In the genomic region with DNA sequence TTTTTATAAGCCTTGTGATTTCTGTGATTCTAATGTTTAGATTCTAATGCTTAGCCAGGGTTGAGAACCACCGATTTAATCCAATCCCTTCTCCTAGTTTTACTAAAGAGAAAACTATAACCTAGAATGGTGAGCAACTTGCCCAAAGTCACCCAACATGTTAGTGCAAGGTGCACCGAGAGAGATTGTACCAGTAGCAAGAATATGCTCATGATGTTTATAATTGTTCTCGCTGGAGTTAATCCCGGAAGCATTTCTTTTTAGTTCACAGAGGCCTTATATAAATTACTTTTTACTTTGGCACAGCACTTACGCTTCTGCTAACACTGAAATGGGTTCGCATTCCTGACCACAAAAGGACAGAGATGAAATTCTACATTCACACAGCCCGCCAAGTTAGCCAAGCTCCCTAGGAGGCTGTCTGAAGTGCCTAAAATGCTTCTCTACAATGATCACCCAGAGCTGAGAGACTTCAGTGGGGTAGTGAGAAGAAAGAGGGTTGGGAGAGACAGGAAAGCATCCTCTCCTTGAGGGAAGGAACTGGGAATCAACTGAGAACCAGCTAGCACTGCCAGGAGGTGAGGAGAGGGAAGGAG, we compare ENCODE assay signal across 8 cellular contexts. TPM values are rescaled to one million over a fixed set of nuclear protein-coding genes. Genes with fewer than 3 reads are reported as not detected.
DNase-seq lines count a peak whose midpoint lies in the region; ATAC-seq, FAIRE-seq and TF ChIP-seq lines count a peak whose summit lies in the region.

No MANE protein-coding gene starts in this region.

- TF ChIP-seq CTCF in heart right ventricle (IDR thresholded peaks at IDR 0.05), result no peak
- no peak for TF ChIP-seq CTCF in K562 (IDR thresholded peaks at IDR 0.05 in 2 of 3, conservative IDR thresholded peaks at IDR 0.05 in 1 of 3; ENCODE audit: insufficient read depth in 2 of 3, low read depth in 1 of 3, low read length in 3 of 3)
- no peak for TF ChIP-seq CTCF in vagina (IDR thresholded peaks at IDR 0.05)

- H2AFZ ChIP-seq in K562 (ENCODE audit: low read depth, low read length) (peak overlapping the region; percentile 98), mesenchymal stem cell (ENCODE audit: low read depth, low read length) (peak overlapping the region; percentile 3)

- H3K9me3 ChIP-seq in heart right ventricle (no peaks in the 10 kb centered on the region), K562 (replicated peaks; ENCODE audit: control insufficient read depth, insufficient read depth, low read depth, low read length) (no peaks in the 10 kb centered on the region), mesenchymal stem cell (ENCODE audit: control insufficient read depth, low read length) (no peaks in the 10 kb centered on the region), vagina (no peaks in the 10 kb centered on the region)

- BruUV-seq in K562 (replicated peaks; lab: Mats Ljungman, UMichigan), result TSS peak; percentile 96

- H3K79me1 ChIP-seq in mesenchymal stem cell (replicated peaks; ENCODE audit: low read length, poor library complexity, severe bottlenecking), result peaks cover 8% of the 10 kb centered on the region

- H3K23ac ChIP-seq in mesenchymal stem cell (ENCODE audit: low read length in 2 of 2), result no peak overlapping the region

- no peak overlapping the region for H2BK5ac ChIP-seq in mesenchymal stem cell (ENCODE audit: low read depth, low read length, poor library complexity, severe bottlenecking)

- H2BK12ac ChIP-seq in mesenchymal stem cell (ENCODE audit: low read length in 2 of 2), result peak overlapping the region in 1 of 2 experiments; percentile 73

- peak overlapping the region; percentile 44 to 80 (median 70) for H3K4me3 ChIP-seq in heart right ventricle
- H3K4me3 ChIP-seq in K562, result peak overlapping the region; percentile 84
- peak overlapping the region in 1 of 2 experiments; percentile 78 for H3K4me3 ChIP-seq in mesenchymal stem cell (ENCODE audit: insufficient read depth in 1 of 2, low read depth in 1 of 2, low read length in 2 of 2)
- H3K4me3 ChIP-seq in vagina, result peak overlapping the region; percentile 76 to 91

- in situ Hi-C loops in K562 (cut with MboI), result no loop called here

- H3K9ac ChIP-seq in K562 (ENCODE audit: insufficient read depth in 1 of 2, low read depth in 2 of 2, low read length in 2 of 2) (peak overlapping the region; percentile 71 to 82; a peak in 3 of 4 replicates), mesenchymal stem cell (ENCODE audit: low read length) (peak overlapping the region; percentile 92)

- peak overlapping the region in 1 of 2 experiments; percentile 2 for H3K4ac ChIP-seq in mesenchymal stem cell (ENCODE audit: low read depth in 1 of 2, low read length in 2 of 2)

- H3K27me3 ChIP-seq in heart right ventricle (no peaks in the 10 kb centered on the region), K562 (ENCODE audit: control insufficient read depth in 2 of 2, insufficient read depth in 2 of 2, low read length in 2 of 2) (no peaks in the 10 kb centered on the region), mesenchymal stem cell (ENCODE audit: control insufficient read depth in 1 of 2, insufficient read depth in 1 of 2, low read length in 2 of 2) (peaks cover 0 to 18% of the 10 kb centered on the region in 2 experiments), vagina (no peaks in the 10 kb centered on the region)

- no peak for DNase-seq in heart right ventricle
- no peak for DNase-seq in cardiac septum (ENCODE audit: low spot score)
- no peak for DNase-seq in K562 (ENCODE audit: extremely low read depth in 1 of 4, low spot score in 3 of 4)
- DNase-seq in mesenchymal stem cell, result no peak
- DNase-seq in vagina (ENCODE audit: extremely low spot score in 2 of 2), result no peak
- DNase-seq in DMS153 treated with DMSO at 0.1 percent for 48 hours (lab: John Stamatoyannopoulos, UW; ENCODE audit: unreplicated experiment), result no peak
- no peak for DNase-seq in iPS-NIHi7 (ENCODE audit: extremely low spot score)
- DNase-seq in HUDEP-2 (lab: John Stamatoyannopoulos, UW; ENCODE audit: unreplicated experiment in 76 of 76), result no peak

- H3K79me2 ChIP-seq in K562 (ENCODE audit: control insufficient read depth, insufficient read depth, low read length), result peaks cover 6% of the 10 kb centered on the region; the same call in 2 of the 3 replicates

- H4K8ac ChIP-seq in mesenchymal stem cell (ENCODE audit: low read length), result peak overlapping the region; percentile 98

- CTCF ChIA-PET in K562 (lab: Yijun Ruan, JAX; ENCODE audit: low intra/inter-chr PET ratio), result no interaction called here

- TF ChIP-seq RAD21 in K562 (CRISPR knock-in tag; conservative IDR thresholded peaks at IDR 0.05 in 1 of 2, IDR thresholded peaks at IDR 0.05 in 1 of 2), result no peak

- H3K18ac ChIP-seq in mesenchymal stem cell (ENCODE audit: low read depth in 1 of 2, low read length in 2 of 2), result peak overlapping the region; percentile 6 to 81

- 62 to 65% methylated on average over 7 of the region's 7 CpGs for WGBS in heart right ventricle, 2 donors
- WGBS in K562 (ENCODE audit: insufficient coverage, low coverage, missing lambda C conversion rate), result 59% methylated on average over 7 of the region's 7 CpGs
- WGBS in mesenchymal stem cell, result 95% methylated on average over 6 of the region's 7 CpGs

- POLR2A ChIA-PET in K562 (lab: Yijun Ruan, JAX), result interaction anchor here (0.9 to 2.8 kb wide), 4 partner anchors 10 to 14 kb away, joined by 3 to 12 read pairs (median 7); a partner anchor contains a TSS

- H3K14ac ChIP-seq in mesenchymal stem cell (ENCODE audit: low read length in 2 of 2), result no peak overlapping the region

- H2BK120ac ChIP-seq in mesenchymal stem cell (ENCODE audit: low read depth, low read length), result peak overlapping the region; percentile 6

- no peak for TF ChIP-seq EP300 in K562 (IDR thresholded peaks at IDR 0.05; ENCODE audit: low read length)

- H3K36me3 ChIP-seq in heart right ventricle, result peaks cover 0 to 16% (median 0%) of the 10 kb centered on the region in 9 donors
- H3K36me3 ChIP-seq in K562 (ENCODE audit: control insufficient read depth, insufficient read depth, low read length), result no peaks in the 10 kb centered on the region; the same call in 2 of the 3 replicates
- peaks cover 0 to 3% of the 10 kb centered on the region in 2 experiments for H3K36me3 ChIP-seq in mesenchymal stem cell (ENCODE audit: control insufficient read depth in 1 of 2, insufficient read depth in 2 of 2, low read depth in 1 of 2, low read length in 2 of 2)
- no peaks in the 10 kb centered on the region for H3K36me3 ChIP-seq in vagina

- H3K4me2 ChIP-seq in K562 (ENCODE audit: insufficient read depth, low read length) (peak overlapping the region; percentile 90), mesenchymal stem cell (ENCODE audit: low read length, poor library complexity, severe bottlenecking) (peak overlapping the region; percentile 85)

- TF ChIP-seq POLR2A in K562 (conservative IDR thresholded peaks at IDR 0.05), result no peak
- TF ChIP-seq POLR2A in vagina (IDR thresholded peaks at IDR 0.05), result no peak

- H2AK5ac ChIP-seq in mesenchymal stem cell (ENCODE audit: low read length, severe bottlenecking), result peak overlapping the region; percentile 74

- no peak for ATAC-seq in heart right ventricle
- ATAC-seq in K562, result no peak

- peaks cover 30 to 75% (median 63%) of the 10 kb centered on the region in 9 donors for H3K4me1 ChIP-seq in heart right ventricle
- peaks cover 17 to 26% of the 10 kb centered on the region in 2 experiments; a peak in 4 of 5 replicates for H3K4me1 ChIP-seq in K562 (replicated peaks in 1 of 2; ENCODE audit: control insufficient read depth in 2 of 2, insufficient read depth in 2 of 2, low read length in 2 of 2)
- peaks cover 32% of the 10 kb centered on the region for H3K4me1 ChIP-seq in mesenchymal stem cell (ENCODE audit: control insufficient read depth, insufficient read depth, low read depth, low read length)
- peaks cover 47% of the 10 kb centered on the region for H3K4me1 ChIP-seq in vagina

- no peak overlapping the region for H2BK15ac ChIP-seq in mesenchymal stem cell (ENCODE audit: low read depth, poor library complexity, severe bottlenecking)

- H4K20me1 ChIP-seq in K562 (replicated peaks; ENCODE audit: control insufficient read depth, insufficient read depth, low read length), result no peaks in the 10 kb centered on the region; the same call in 1 of the 2 replicates

- H3K9me1 ChIP-seq in K562 (ENCODE audit: control insufficient read depth, insufficient read depth, low read length), result no peaks in the 10 kb centered on the region

- intact Hi-C loops in heart right ventricle (cut with DNase I), result no loop called here
- intact Hi-C loops in cardiac septum (cut with DNase I), result no loop called here
- intact Hi-C loops in K562 (cut with micrococcal nuclease), result no loop called here
- intact Hi-C loops in vagina (cut with DNase I), result no loop called here

- FAIRE-seq in K562 (lab: Jason Lieb, UNC), result no peak

- peak overlapping the region; percentile 25 for H4K91ac ChIP-seq in mesenchymal stem cell (ENCODE audit: low read length)

- H3K27ac ChIP-seq in heart right ventricle (peak overlapping the region; percentile 82 to 97 (median 92)), K562 (ENCODE audit: extremely low read depth, low read depth, low read length) (peak overlapping the region; percentile 88), mesenchymal stem cell (ENCODE audit: low read length, poor library complexity, severe bottlenecking) (peak overlapping the region; percentile 98), vagina (peak overlapping the region; percentile 94)

RNA-seq across cellular contexts. Expression of a gene that starts 0.6 kb away (rescaled TPM):
- 100 to 1,000 TPM in 5 of 10 donors, 10 to 100 TPM in 5; 68.3 to 136 (median 101) TPM for total RNA-seq in heart right ventricle
- polyA plus RNA-seq in heart right ventricle, result 100 to 1,000 TPM; 305 to 515 TPM
- 97.7 TPM for total RNA-seq in cardiac septum
- 9.0 and 26.9 TPM in 2 replicates for total RNA-seq in K562 (2011; cell fraction: chromatin; rRNA removed; ENCODE audit: low replicate concordance)
- 23.7 and 30.0 TPM in 2 replicates for total RNA-seq in K562 (2011; cell fraction: nucleolus; rRNA removed)
- total RNA-seq in K562 (2011; cell fraction: nucleoplasm; rRNA removed), result 23.8 and 24.1 TPM in 2 replicates
- total RNA-seq in K562 (2014; rRNA removed), result 124 and 125 TPM in 2 replicates
- total RNA-seq in K562 (2014; rRNA removed; fragmentation: Illumina TruSeq; extraction: Trizol), result 52.1 and 75.2 TPM in 2 replicates
- 82.9 and 84.6 TPM in 2 replicates for total RNA-seq in K562 (2015; rRNA removed; fragmentation: Illumina TruSeq; extraction: Trizol)
- total RNA-seq in K562 (2021), result 81.8 and 83.5 TPM in 2 replicates
- polyA plus RNA-seq in K562 (2011; rRNA removed), result 86.4 and 95.8 TPM in 2 replicates
- polyA plus RNA-seq in K562 (2011; cell fraction: cytosol; rRNA removed), result 120 and 170 TPM in 2 replicates
- 46.8 and 53.7 TPM in 2 replicates for polyA plus RNA-seq in K562 (2011; cell fraction: nucleus; rRNA removed)
- polyA plus RNA-seq in K562 (2012), result 100 and 125 TPM in 2 replicates
- polyA plus RNA-seq in K562 (2014; fragmentation: Illumina TruSeq; extraction: Trizol), result 98.8 and 108 TPM in 2 replicates
- 100 to 1,000 TPM; 122 to 139 TPM for polyA plus RNA-seq in K562 (2014; fragmentation: Nextera tagmentation; extraction: Ambion mirVana)
- polyA plus RNA-seq in K562 (2014; rRNA removed), result 134 and 161 TPM in 2 replicates
- polyA minus RNA-seq in K562 (2011; rRNA and poly(A)+ RNA removed), result 34.1 and 43.5 TPM in 2 replicates
- 22.0 and 22.4 TPM in 2 replicates for polyA minus RNA-seq in K562 (2011; cell fraction: cytosol; rRNA and poly(A)+ RNA removed)
- polyA minus RNA-seq in K562 (2011; cell fraction: nucleus; rRNA and poly(A)+ RNA removed), result 9.7 and 9.8 TPM in 2 replicates
- 95.3 TPM for polyA plus RNA-seq in mesenchymal stem cell (2013, experiment 1 of 2)
- polyA plus RNA-seq in mesenchymal stem cell (2013, experiment 2 of 2), result 97.2 TPM
- total RNA-seq in vagina, result 173 TPM

RNA-seq across cellular contexts. Expression of a gene that starts 4.9 kb away (rescaled TPM):
- total RNA-seq in heart right ventricle (10 to 100 TPM in 6 of 10 donors, 1 to 10 TPM in 4; 4.9 to 25.9 (median 13.6) TPM), cardiac septum (26.3 TPM), K562 (2014; rRNA removed) (1.7 TPM in 1 of 2 replicates, not detected in the other), K562 (2014; rRNA removed; fragmentation: Illumina TruSeq; extraction: Trizol) (1.1 and 1.5 TPM in 2 replicates), K562 (2015; rRNA removed; fragmentation: Illumina TruSeq; extraction: Trizol) (0.60 and 2.0 TPM in 2 replicates), K562 (2021) (1.0 and 1.5 TPM in 2 replicates), vagina (10.6 TPM)
- polyA plus RNA-seq in heart right ventricle (10 to 100 TPM; 40.1 to 54.5 TPM), K562 (2011; rRNA removed) (1.6 TPM in 2 replicates), K562 (2014; fragmentation: Illumina TruSeq; extraction: Trizol) (0.21 and 0.28 TPM in 2 replicates), K562 (2014; fragmentation: Nextera tagmentation; extraction: Ambion mirVana) (under 1 TPM; 0.41 to 0.46 TPM), K562 (2014; rRNA removed) (0.62 and 1.2 TPM in 2 replicates)
- 10.5 and 25.4 TPM in 2 replicates for total RNA-seq in K562 (2011; cell fraction: chromatin; rRNA removed; ENCODE audit: low replicate concordance)
- 12.8 and 20.5 TPM in 2 replicates for total RNA-seq in K562 (2011; cell fraction: nucleolus; rRNA removed)
- total RNA-seq in K562 (2011; cell fraction: nucleoplasm; rRNA removed), result 12.5 and 18.9 TPM in 2 replicates
- polyA plus RNA-seq in K562 (2011; cell fraction: cytosol; rRNA removed), result 0.56 and 0.92 TPM in 2 replicates
- 5.6 and 6.6 TPM in 2 replicates for polyA plus RNA-seq in K562 (2011; cell fraction: nucleus; rRNA removed)
- 0.52 and 2.5 TPM in 2 replicates for polyA plus RNA-seq in K562 (2012)
- polyA minus RNA-seq in K562 (2011; rRNA and poly(A)+ RNA removed), result 2.8 and 4.0 TPM in 2 replicates
- 1.1 TPM in 1 of 2 replicates, not detected in the other for polyA minus RNA-seq in K562 (2011; cell fraction: cytosol; rRNA and poly(A)+ RNA removed)
- 5.1 and 6.1 TPM in 2 replicates for polyA minus RNA-seq in K562 (2011; cell fraction: nucleus; rRNA and poly(A)+ RNA removed)
- polyA plus RNA-seq in mesenchymal stem cell (2013, experiment 1 of 2), result 1.1 TPM
- 1.1 TPM for polyA plus RNA-seq in mesenchymal stem cell (2013, experiment 2 of 2)

RNA-seq across cellular contexts. Expression of a gene that starts 7.6 kb away (rescaled TPM):
- total RNA-seq in heart right ventricle (100 to 1,000 TPM; 422 to 750 (median 538) TPM), cardiac septum (806 TPM), K562 (2014; rRNA removed) (0.18 and 0.57 TPM in 2 replicates), K562 (2014; rRNA removed; fragmentation: Illumina TruSeq; extraction: Trizol) (0.41 and 0.55 TPM in 2 replicates), K562 (2015; rRNA removed; fragmentation: Illumina TruSeq; extraction: Trizol) (0.53 and 0.58 TPM in 2 replicates), K562 (2021) (1.9 and 2.3 TPM in 2 replicates), vagina (23.6 TPM)
- polyA plus RNA-seq in heart right ventricle (100 to 1,000 TPM; 247 to 481 TPM), K562 (2011; rRNA removed) (0.67 and 1.6 TPM in 2 replicates), K562 (2014; fragmentation: Illumina TruSeq; extraction: Trizol) (1.1 and 1.4 TPM in 2 replicates), K562 (2014; fragmentation: Nextera tagmentation; extraction: Ambion mirVana) (under 1 TPM in 1 of 2 experiments, not detected in 1; 0.11 TPM), K562 (2014; rRNA removed) (0.54 and 0.96 TPM in 2 replicates)
- 5.3 and 10.3 TPM in 2 replicates for total RNA-seq in K562 (2011; cell fraction: chromatin; rRNA removed; ENCODE audit: low replicate concordance)
- total RNA-seq in K562 (2011; cell fraction: nucleolus; rRNA removed), result 6.2 and 6.7 TPM in 2 replicates
- 7.4 and 7.6 TPM in 2 replicates for total RNA-seq in K562 (2011; cell fraction: nucleoplasm; rRNA removed)
- polyA plus RNA-seq in K562 (2011; cell fraction: cytosol; rRNA removed), result 0.89 and 0.93 TPM in 2 replicates
- 12.9 and 17.7 TPM in 2 replicates for polyA plus RNA-seq in K562 (2011; cell fraction: nucleus; rRNA removed)
- polyA plus RNA-seq in K562 (2012), result 1.0 and 2.6 TPM in 2 replicates
- polyA minus RNA-seq in K562 (2011; rRNA and poly(A)+ RNA removed), result 0.46 and 0.57 TPM in 2 replicates
- not detected in 2 replicates for polyA minus RNA-seq in K562 (2011; cell fraction: cytosol; rRNA and poly(A)+ RNA removed)
- 1.6 and 2.3 TPM in 2 replicates for polyA minus RNA-seq in K562 (2011; cell fraction: nucleus; rRNA and poly(A)+ RNA removed)
- 0.30 TPM for polyA plus RNA-seq in mesenchymal stem cell (2013, experiment 1 of 2)
- polyA plus RNA-seq in mesenchymal stem cell (2013, experiment 2 of 2), result 0.23 TPM

RNA-seq across cellular contexts. Expression of a gene that starts 13.5 kb away (rescaled TPM):
- total RNA-seq in heart right ventricle (1,000 to 10,000 TPM in 2 of 10 donors, 100 to 1,000 TPM in 8; 565 to 1,547 (median 768) TPM), cardiac septum (914 TPM), K562 (2014; rRNA removed) (425 and 433 TPM in 2 replicates), K562 (2014; rRNA removed; fragmentation: Illumina TruSeq; extraction: Trizol) (411 and 413 TPM in 2 replicates), K562 (2015; rRNA removed; fragmentation: Illumina TruSeq; extraction: Trizol) (706 and 735 TPM in 2 replicates), K562 (2021) (412 and 416 TPM in 2 replicates), vagina (568 TPM)
- polyA plus RNA-seq in heart right ventricle (1,000 to 10,000 TPM; 1,333 to 2,861 TPM), K562 (2011; rRNA removed) (219 and 313 TPM in 2 replicates), K562 (2014; fragmentation: Illumina TruSeq; extraction: Trizol) (408 and 431 TPM in 2 replicates), K562 (2014; fragmentation: Nextera tagmentation; extraction: Ambion mirVana) (100 to 1,000 TPM; 531 to 576 TPM), K562 (2014; rRNA removed) (501 and 655 TPM in 2 replicates)
- 272 and 331 TPM in 2 replicates for total RNA-seq in K562 (2011; cell fraction: chromatin; rRNA removed; ENCODE audit: low replicate concordance)
- 598 and 672 TPM in 2 replicates for total RNA-seq in K562 (2011; cell fraction: nucleolus; rRNA removed)
- 455 and 604 TPM in 2 replicates for total RNA-seq in K562 (2011; cell fraction: nucleoplasm; rRNA removed)
- polyA plus RNA-seq in K562 (2011; cell fraction: cytosol; rRNA removed), result 416 and 450 TPM in 2 replicates
- polyA plus RNA-seq in K562 (2011; cell fraction: nucleus; rRNA removed), result 74.3 and 108 TPM in 2 replicates
- polyA plus RNA-seq in K562 (2012), result 824 and 1,019 TPM in 2 replicates
- polyA minus RNA-seq in K562 (2011; rRNA and poly(A)+ RNA removed), result 261 and 331 TPM in 2 replicates
- polyA minus RNA-seq in K562 (2011; cell fraction: cytosol; rRNA and poly(A)+ RNA removed), result 98.5 and 116 TPM in 2 replicates
- 19.3 and 46.9 TPM in 2 replicates for polyA minus RNA-seq in K562 (2011; cell fraction: nucleus; rRNA and poly(A)+ RNA removed)
- 3,698 TPM for polyA plus RNA-seq in mesenchymal stem cell (2013, experiment 1 of 2)
- 3,754 TPM for polyA plus RNA-seq in mesenchymal stem cell (2013, experiment 2 of 2)

RNA-seq across cellular contexts. Expression of a gene that starts 27.7 kb away (rescaled TPM):
- total RNA-seq in heart right ventricle, result 10 to 100 TPM in 8 of 10 donors, 1 to 10 TPM in 2; 6.2 to 17.6 (median 12.4) TPM
- 1 to 10 TPM; 3.2 to 8.3 TPM for polyA plus RNA-seq in heart right ventricle
- total RNA-seq in cardiac septum, result 18.0 TPM
- total RNA-seq in K562 (2011; cell fraction: chromatin; rRNA removed; ENCODE audit: low replicate concordance), result 9.2 and 9.9 TPM in 2 replicates
- total RNA-seq in K562 (2011; cell fraction: nucleolus; rRNA removed), result 5.4 and 6.5 TPM in 2 replicates
- 6.2 and 7.9 TPM in 2 replicates for total RNA-seq in K562 (2011; cell fraction: nucleoplasm; rRNA removed)
- total RNA-seq in K562 (2014; rRNA removed), result 2.4 and 6.5 TPM in 2 replicates
- total RNA-seq in K562 (2014; rRNA removed; fragmentation: Illumina TruSeq; extraction: Trizol), result 4.3 and 4.7 TPM in 2 replicates
- total RNA-seq in K562 (2015; rRNA removed; fragmentation: Illumina TruSeq; extraction: Trizol), result 4.9 and 5.2 TPM in 2 replicates
- total RNA-seq in K562 (2021), result 15.7 and 19.9 TPM in 2 replicates
- polyA plus RNA-seq in K562 (2011; rRNA removed), result 4.2 and 4.8 TPM in 2 replicates
- polyA plus RNA-seq in K562 (2011; cell fraction: cytosol; rRNA removed), result 4.7 and 10.2 TPM in 2 replicates
- polyA plus RNA-seq in K562 (2011; cell fraction: nucleus; rRNA removed), result 4.3 and 9.6 TPM in 2 replicates
- polyA plus RNA-seq in K562 (2012), result 11.4 and 16.1 TPM in 2 replicates
- 10.3 and 10.5 TPM in 2 replicates for polyA plus RNA-seq in K562 (2014; fragmentation: Illumina TruSeq; extraction: Trizol)
- 1 to 10 TPM; 1.4 to 1.6 TPM for polyA plus RNA-seq in K562 (2014; fragmentation: Nextera tagmentation; extraction: Ambion mirVana)
- 9.7 and 14.2 TPM in 2 replicates for polyA plus RNA-seq in K562 (2014; rRNA removed)
- 2.9 and 3.7 TPM in 2 replicates for polyA minus RNA-seq in K562 (2011; rRNA and poly(A)+ RNA removed)
- polyA minus RNA-seq in K562 (2011; cell fraction: cytosol; rRNA and poly(A)+ RNA removed), result 5.1 and 5.4 TPM in 2 replicates
- polyA minus RNA-seq in K562 (2011; cell fraction: nucleus; rRNA and poly(A)+ RNA removed), result 2.7 and 4.2 TPM in 2 replicates
- polyA plus RNA-seq in mesenchymal stem cell (2013, experiment 1 of 2), result 23.3 TPM
- polyA plus RNA-seq in mesenchymal stem cell (2013, experiment 2 of 2), result 21.7 TPM
- 7.6 TPM for total RNA-seq in vagina

Comparison
In these comparisons a context has a peak if more than half of its experiments do, and no peak if none do; other contexts are left out.
1. RNA of a gene that starts 7.6 kb away (total RNA-seq): 806 TPM in cardiac septum (single experiment) and 422 to 750 TPM in heart right ventricle; 23.6 TPM in vagina (single experiment) and 0.18 to 10.3 TPM in K562; every median in the first group is over 10 times any median in the second.
2. Peak in every context shown above with its lines, with median percentiles within 50 percentile points of each other: H3K27ac ChIP-seq.